ENCODE assay signal across 19 cellular contexts in genomic region chr20:1626528-1627192, GRCh38. TPM values are rescaled to one million over a fixed set of nuclear protein-coding genes. Genes with fewer than 3 reads are reported as not detected.
DNase-seq lines count a peak whose midpoint lies in the region; ATAC-seq and TF ChIP-seq lines count a peak whose summit lies in the region.
"Had no signal": no experiment of that assay in that cellular context is flagged by ENCODE, and none has a peak within 500 bp of the region (broad histone marks: within the 10 kb centered on the region; RNA-seq: fewer than 3 reads in every experiment).

No MANE protein-coding gene starts in this region.

- peaks cover 41% of the 10 kb centered on the region for H3K36me3 Mint-ChIP-seq in activated T-cell treated with anti-CD3 and anti-CD28 coated beads, Interleukin-2, amount 50 U/mL, for 24 hours (ENCODE audit: low read depth)
- no peaks in the 10 kb centered on the region for H3K36me3 Mint-ChIP-seq in dendritic cell treated with granulocyte-macrophage colony-stimulating factor and Interleukin-4, amounts not matched to agents 40 ng/mL and 50 ng/mL, for 4 days (ENCODE audit: low read depth)
- no peaks in the 10 kb centered on the region for H3K36me3 Mint-ChIP-seq in stimulated activated memory B cell treated with anti-CD40 and anti-IgM and Interleukin-4, amounts not matched to agents 10 μg/mL and 1 μg/mL and 100 μg/mL, for 72 hours
- no peaks in the 10 kb centered on the region for H3K36me3 Mint-ChIP-seq in glutamatergic neuron (ENCODE audit: unreplicated experiment)

- no peak overlapping the region for H3K4me3 ChIP-seq in prostate gland
- H3K4me3 ChIP-seq: gastroesophageal sphincter, GM23338, lung had no signal

- H3K4me1 ChIP-seq in prostate gland (replicated peaks) = no peaks in the 10 kb centered on the region
- H3K4me1 ChIP-seq: gastroesophageal sphincter had no signal

- TF ChIP-seq CTCF in glutamatergic neuron (IDR thresholded peaks at IDR 0.05; ENCODE audit: partially characterized antibody, unreplicated experiment) (no peak), prostate gland (IDR thresholded peaks at IDR 0.05) (no peak)

- H3K9me3 ChIP-seq in prostate gland = no peaks in the 10 kb centered on the region
- H3K9me3 ChIP-seq: gastroesophageal sphincter had no signal

- no peaks in the 10 kb centered on the region for H3K27me3 Mint-ChIP-seq in activated T-cell treated with anti-CD3 and anti-CD28 coated beads, Interleukin-2, amount 50 U/mL, for 24 hours
- no peaks in the 10 kb centered on the region for H3K27me3 Mint-ChIP-seq in dendritic cell treated with granulocyte-macrophage colony-stimulating factor and Interleukin-4, amounts not matched to agents 40 ng/mL and 50 ng/mL, for 4 days
- no peaks in the 10 kb centered on the region for H3K27me3 Mint-ChIP-seq in stimulated activated memory B cell treated with anti-CD40 and anti-IgM and Interleukin-4, amounts not matched to agents 10 μg/mL and 1 μg/mL and 100 μg/mL, for 72 hours
- H3K27me3 Mint-ChIP-seq in glutamatergic neuron (ENCODE audit: unreplicated experiment) = peaks cover 2% of the 10 kb centered on the region

- H3K4me1 Mint-ChIP-seq in activated T-cell treated with anti-CD3 and anti-CD28 coated beads, Interleukin-2, amount 50 U/mL, for 24 hours (ENCODE audit: low read depth) = peaks cover 95% of the 10 kb centered on the region
- peaks cover 83% of the 10 kb centered on the region for H3K4me1 Mint-ChIP-seq in dendritic cell treated with granulocyte-macrophage colony-stimulating factor and Interleukin-4, amounts not matched to agents 40 ng/mL and 50 ng/mL, for 4 days (ENCODE audit: low read depth)
- peaks cover 59% of the 10 kb centered on the region for H3K4me1 Mint-ChIP-seq in stimulated activated memory B cell treated with anti-CD40 and anti-IgM and Interleukin-4, amounts not matched to agents 10 μg/mL and 1 μg/mL and 100 μg/mL, for 72 hours
- H3K4me1 Mint-ChIP-seq in glutamatergic neuron (ENCODE audit: low read depth, unreplicated experiment) = no peaks in the 10 kb centered on the region
- H3K4me1 Mint-ChIP-seq: neural crest cell had no signal

- no peak for TF ChIP-seq POLR2A in prostate gland (IDR thresholded peaks at IDR 0.05)

- no peak for DNase-seq in activated T-cell treated with anti-CD3 and anti-CD28 coated beads, Interleukin-2, amount 50 U/mL, for 24 hours
- DNase-seq in activated T-cell treated with anti-CD3 and anti-CD28 coated beads, Interleukin-2, amount 50 U/mL, for 48 hours = no peak
- DNase-seq in MV-4-11 (lab: John Stamatoyannopoulos, UW) (peak; percentile 18), glutamatergic neuron (no peak), prostate gland (ENCODE audit: low spot score) (no peak), NCI-H2171 (lab: John Stamatoyannopoulos, UW) (no peak)
- DNase-seq: Kasumi-1, NCI-H1694, SIG-M5 had no signal

- no peak overlapping the region for H3K4me3 Mint-ChIP-seq in activated T-cell treated with anti-CD3 and anti-CD28 coated beads, Interleukin-2, amount 50 U/mL, for 24 hours
- H3K4me3 Mint-ChIP-seq in dendritic cell treated with granulocyte-macrophage colony-stimulating factor and Interleukin-4, amounts not matched to agents 40 ng/mL and 50 ng/mL, for 4 days = no peak overlapping the region
- H3K4me3 Mint-ChIP-seq in stimulated activated memory B cell treated with anti-CD40 and anti-IgM and Interleukin-4, amounts not matched to agents 10 μg/mL and 1 μg/mL and 100 μg/mL, for 72 hours = no peak overlapping the region
- H3K4me3 Mint-ChIP-seq in glutamatergic neuron (ENCODE audit: unreplicated experiment) = no peak overlapping the region
- H3K4me3 Mint-ChIP-seq: GM23338, neural crest cell had no signal

- intact Hi-C loops in dendritic cell treated with granulocyte-macrophage colony-stimulating factor and Interleukin-4, amounts not matched to agents 40 ng/mL and 50 ng/mL, for 4 days (cut with micrococcal nuclease) = no loop called here
- intact Hi-C loops in prostate gland (cut with DNase I) = no loop called here

- no peaks in the 10 kb centered on the region for H3K36me3 ChIP-seq in prostate gland
- H3K36me3 ChIP-seq: gastroesophageal sphincter had no signal

- H3K27me3 ChIP-seq in prostate gland (replicated peaks; ENCODE audit: insufficient read depth) = no peaks in the 10 kb centered on the region

- H3K9me3 Mint-ChIP-seq in activated T-cell treated with anti-CD3 and anti-CD28 coated beads, Interleukin-2, amount 50 U/mL, for 24 hours = no peaks in the 10 kb centered on the region
- H3K9me3 Mint-ChIP-seq in dendritic cell treated with granulocyte-macrophage colony-stimulating factor and Interleukin-4, amounts not matched to agents 40 ng/mL and 50 ng/mL, for 4 days = no peaks in the 10 kb centered on the region
- H3K9me3 Mint-ChIP-seq in stimulated activated memory B cell treated with anti-CD40 and anti-IgM and Interleukin-4, amounts not matched to agents 10 μg/mL and 1 μg/mL and 100 μg/mL, for 72 hours = no peaks in the 10 kb centered on the region
- no peaks in the 10 kb centered on the region for H3K9me3 Mint-ChIP-seq in glutamatergic neuron (ENCODE audit: unreplicated experiment)
- H3K9me3 Mint-ChIP-seq: GM23338, neural crest cell had no signal

- ATAC-seq in stimulated activated memory B cell treated with anti-CD40 and anti-IgM and Interleukin-4, amounts not matched to agents 10 μg/mL and 1 μg/mL and 100 μg/mL, for 72 hours = no peak
- ATAC-seq: gastroesophageal sphincter, GM23338 had no signal

- WGBS in prostate gland = 81% methylated on average over 3 of the region's 3 CpGs

- peak overlapping the region; percentile 95 for H3K27ac Mint-ChIP-seq in activated T-cell treated with anti-CD3 and anti-CD28 coated beads, Interleukin-2, amount 50 U/mL, for 24 hours
- peak overlapping the region; percentile 57 for H3K27ac Mint-ChIP-seq in dendritic cell treated with granulocyte-macrophage colony-stimulating factor and Interleukin-4, amounts not matched to agents 40 ng/mL and 50 ng/mL, for 4 days
- H3K27ac Mint-ChIP-seq in stimulated activated memory B cell treated with anti-CD40 and anti-IgM and Interleukin-4, amounts not matched to agents 10 μg/mL and 1 μg/mL and 100 μg/mL, for 72 hours = peak overlapping the region; percentile 25
- H3K27ac Mint-ChIP-seq in glutamatergic neuron (ENCODE audit: unreplicated experiment) = no peak overlapping the region
- H3K27ac Mint-ChIP-seq: GM23338 had no signal

- H3K27ac ChIP-seq in prostate gland = no peak overlapping the region
- H3K27ac ChIP-seq: gastroesophageal sphincter had no signal

RNA-seq across cellular contexts. Expression of gene SIRPB1, which starts 6.9 kb away (rescaled TPM):
- total RNA-seq in glutamatergic neuron (ENCODE audit: unreplicated experiment) (not detected), prostate gland (1 to 10 TPM in 1 of 2 donors, not detected in 1; 3.9 TPM)
- total RNA-seq: astrocyte, GM23338 had no signal

RNA-seq across cellular contexts. Expression of gene SIRPG, which starts 30.9 kb away (rescaled TPM):
- total RNA-seq in glutamatergic neuron (ENCODE audit: unreplicated experiment) (not detected), prostate gland (under 1 TPM; 0.32 to 0.45 TPM)
- total RNA-seq: astrocyte, chondrocyte, GM23338, NCI-H460, neural crest cell, renal cortical epithelial cell had no signal
